14 cellular contexts compared by ENCODE assay signal in the genomic region with DNA sequence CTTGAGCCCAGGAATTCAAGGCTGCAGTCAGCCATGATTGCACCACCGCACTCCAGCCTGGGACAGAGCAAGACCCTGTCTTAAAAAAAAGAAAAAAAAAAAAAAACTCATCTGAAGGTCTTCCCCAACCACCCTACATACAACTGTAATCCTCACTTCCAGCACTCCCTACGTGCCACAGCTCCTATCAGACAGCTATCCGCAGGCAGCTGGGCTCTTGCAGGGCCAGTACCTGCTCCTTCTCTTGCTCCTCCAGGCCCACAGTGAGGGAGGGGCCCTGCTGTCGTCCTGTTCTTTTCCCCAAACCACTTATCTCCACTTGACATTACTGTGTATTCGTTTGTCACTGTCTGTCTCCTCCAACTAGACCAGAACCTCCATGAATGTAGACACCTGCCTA.
"Had no signal": no experiment of that assay in that cellular context is flagged by ENCODE, and none has a peak within 500 bp of the region (broad histone marks: within the 10 kb centered on the region; RNA-seq: fewer than 3 reads in every experiment).

No MANE protein-coding gene starts in this region.

- H3K36me3 ChIP-seq: breast epithelium, thoracic aorta, upper lobe of right lung had no signal

- H3K27me3 ChIP-seq: breast epithelium, upper lobe of right lung had no signal

- H3K4me1 ChIP-seq: breast epithelium, foreskin keratinocyte, upper lobe of right lung had no signal

- H3K4me3 ChIP-seq: breast epithelium, coronary artery, thoracic aorta, upper lobe of right lung had no signal

- DNase-seq: activated CD4-positive, CD25-positive, alpha-beta regulatory T cell treated with anti-CD3 and anti-CD28 coated beads, Interleukin-2, amount 50 U/mL, for 72 hours; activated gamma-delta T cell; foreskin keratinocyte; glutamatergic neuron; hypothalamus; nephron progenitor cell; nucleus accumbens; retina; stimulated activated naive B cell treated with anti-CD40 and anti-IgM and Interleukin-4, amounts not matched to agents 10 μg/mL and 1 μg/mL and 100 μg/mL, for 72 hours; upper lobe of right lung had no signal

- H3K9me3 ChIP-seq: breast epithelium, thoracic aorta, upper lobe of right lung had no signal

- H3K27ac ChIP-seq: breast epithelium, coronary artery, foreskin keratinocyte, thoracic aorta, upper lobe of right lung, VCaP had no signal
